In the genomic region with DNA sequence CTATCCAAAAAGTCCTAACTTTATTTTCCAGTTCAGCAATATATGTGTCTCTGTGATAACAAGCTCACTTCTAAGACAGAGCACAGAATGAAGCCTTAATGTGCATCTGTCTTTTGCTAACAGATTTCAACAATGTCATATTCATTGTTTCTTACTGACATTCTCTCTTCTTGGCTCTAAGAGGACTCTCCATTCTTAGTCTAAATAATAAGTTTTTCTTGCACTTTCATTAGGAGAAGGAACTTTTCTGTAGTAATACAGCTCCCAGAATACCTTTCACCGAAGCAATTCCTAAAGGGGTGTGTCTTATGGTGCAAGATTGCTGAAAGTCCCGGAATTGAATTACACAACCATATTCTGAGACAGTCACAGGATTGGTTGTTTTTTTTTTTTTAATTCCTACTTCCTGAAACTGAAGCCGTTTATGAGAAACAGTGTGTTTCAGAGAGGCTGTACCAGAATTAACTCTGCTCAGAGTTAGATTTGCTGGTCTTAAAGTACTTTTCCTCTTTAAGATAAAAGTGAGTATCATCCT, we compare ENCODE assay signal across 8 cellular contexts. TPM values are rescaled to one million over a fixed set of nuclear protein-coding genes. Genes with fewer than 3 reads are reported as not detected.
DNase-seq lines count a peak whose midpoint lies in the region; ATAC-seq and TF ChIP-seq lines count a peak whose summit lies in the region.

A gene (plus strand): TSS at position 421 of the 535 bp plus-strand sequence.

- intact Hi-C loops in Calu3 (cut with micrococcal nuclease; ENCODE audit: unreplicated experiment), result no loop called here

- TF ChIP-seq CTCF in Calu3 (IDR thresholded peaks at IDR 0.05; ENCODE audit: unreplicated experiment) (no peak), nephron progenitor cell (IDR thresholded peaks at IDR 0.05) (no peak)

- ATAC-seq in GM19468 (IDR thresholded peaks at IDR 0.05; ENCODE audit: extremely low read depth, unreplicated experiment) (peak; percentile 37), HG03558 (IDR thresholded peaks at IDR 0.05; ENCODE audit: extremely low read depth, unreplicated experiment) (peak; percentile 86)

- peak within 1 kb of the TSS; percentile 77 for H3K27ac Mint-ChIP-seq in Calu3 (ENCODE audit: unreplicated experiment)
- H3K27ac Mint-ChIP-seq in nephron progenitor cell, result no peak within 1 kb of the TSS

- peak within 1 kb of the TSS; percentile 78 for H3K27ac ChIP-seq in epithelial cell of prostate

- no TSS peak for BruUV-seq in Calu3 (replicated peaks; lab: Mats Ljungman, UMichigan)

- peak within 1 kb of the TSS; percentile 65 for H3K4me3 Mint-ChIP-seq in Calu3 (ENCODE audit: low read depth, unreplicated experiment)
- H3K4me3 Mint-ChIP-seq in nephron progenitor cell, result peak within 1 kb of the TSS; percentile 33

- DNase-seq in Calu3, result peak; percentile 22
- DNase-seq in SKM-1 (lab: John Stamatoyannopoulos, UW; ENCODE audit: unreplicated experiment), result peak; percentile 87
- peak; percentile 52 for DNase-seq in epithelial cell of prostate (ENCODE audit: low read depth, low spot score)
- no peak for DNase-seq in nephron progenitor cell
- no peak for DNase-seq in cerebellar cortex (ENCODE audit: low spot score)
- DNase-seq in NCI-H2029 treated with DMSO at 0.1 percent for 48 hours (lab: John Stamatoyannopoulos, UW), result no peak

- H3K9me3 Mint-ChIP-seq in Calu3 (ENCODE audit: low read depth, unreplicated experiment) (no peaks in the 10 kb centered on the region), nephron progenitor cell (no peaks in the 10 kb centered on the region)

- no peaks in the 10 kb centered on the region for H3K27me3 Mint-ChIP-seq in Calu3 (ENCODE audit: unreplicated experiment)
- peaks cover 16% of the 10 kb centered on the region for H3K27me3 Mint-ChIP-seq in nephron progenitor cell (ENCODE audit: low read depth, poor library complexity)

- H3K36me3 Mint-ChIP-seq in Calu3 (ENCODE audit: insufficient read depth, unreplicated experiment) (peaks cover 8% of the 10 kb centered on the region), nephron progenitor cell (ENCODE audit: low read depth) (no peaks in the 10 kb centered on the region)

- CTCF ChIA-PET in Calu3 (lab: Charles Lee), result interaction anchor here (0.7 kb wide), 2 partner anchors 201 to 355 kb away, joined by 4 to 5 read pairs; no protein-coding TSS in a partner anchor

- H3K4me1 Mint-ChIP-seq in Calu3 (ENCODE audit: low read depth, unreplicated experiment) (peaks cover 7% of the 10 kb centered on the region), nephron progenitor cell (no peaks in the 10 kb centered on the region)

RNA-seq across cellular contexts. Expression of the gene that starts here (rescaled TPM):
- 17.1 and 17.9 TPM in 2 replicates for total RNA-seq in Calu3 (2022)

Comparison
In these comparisons a context has a peak if more than half of its experiments do, and no peak if none do; other contexts are left out.
1. DNase-seq: peak in Calu3 (single experiment), SKM-1 (single experiment) and epithelial cell of prostate (single experiment); none in nephron progenitor cell (single experiment), cerebellar cortex (single experiment) and NCI-H2029 treated with DMSO at 0.1 percent for 48 hours (single experiment).